ENCODE assay signal across 1 cellular context in the genomic region with DNA sequence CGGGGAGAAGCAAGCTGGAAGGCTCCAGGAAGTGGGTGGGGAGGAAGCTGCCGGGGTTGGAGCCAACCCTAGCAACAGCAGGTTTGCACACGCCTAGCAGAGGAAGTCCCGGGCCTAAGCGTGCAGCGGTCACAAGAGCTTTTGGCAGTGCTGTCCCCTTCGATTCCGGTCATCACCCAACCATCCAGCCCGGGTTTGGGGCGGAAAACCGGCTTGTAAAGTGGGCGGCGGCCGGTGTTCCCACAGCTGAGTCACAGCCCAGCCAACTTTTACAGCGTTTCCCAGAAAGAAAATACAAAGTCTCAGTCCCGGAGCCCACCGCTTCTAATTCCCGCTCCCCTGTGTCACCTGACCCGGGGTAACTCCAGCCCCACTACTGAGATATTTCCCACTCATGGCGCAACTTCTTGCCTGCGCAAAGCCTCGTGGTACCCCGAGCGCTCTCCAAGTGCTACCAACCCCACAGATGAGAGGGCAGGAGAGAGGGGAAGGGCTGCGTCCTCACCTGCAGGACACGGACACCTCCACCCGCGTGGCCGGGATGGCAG.
TF ChIP-seq lines count a peak whose summit lies in the region.

No MANE protein-coding gene starts in this region.

TF ChIP-seq in liver, 16 proteins besides CTCF, POLR2A, EP300 and RAD21 (continued from another document):
- TF ChIP-seq, protein P1, sequence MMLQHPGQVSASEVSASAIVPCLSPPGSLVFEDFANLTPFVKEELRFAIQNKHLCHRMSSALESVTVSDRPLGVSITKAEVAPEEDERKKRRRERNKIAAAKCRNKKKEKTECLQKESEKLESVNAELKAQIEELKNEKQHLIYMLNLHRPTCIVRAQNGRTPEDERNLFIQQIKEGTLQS (IDR thresholded peaks at IDR 0.05), result peak; percentile 26
- TF ChIP-seq SP1 (IDR thresholded peaks at IDR 0.05) (peak; percentile 58), FOXA1 (IDR thresholded peaks at IDR 0.05) (no peak), GABPA (IDR thresholded peaks at IDR 0.05 in 1 of 2, conservative IDR thresholded peaks at IDR 0.05 in 1 of 2) (peak; percentile 51 to 80), TAF1 (conservative IDR thresholded peaks at IDR 0.05) (peak; percentile 79), HNF4A (conservative IDR thresholded peaks at IDR 0.05) (peak in 1 of 2 donors; percentile 43), MAX (IDR thresholded peaks at IDR 0.05) (peak; percentile 98), NR2F2 (IDR thresholded peaks at IDR 0.05) (peak; percentile 51), HNF4G (IDR thresholded peaks at IDR 0.05) (no peak)
